ENCODE assay signal across 23 cellular contexts in genomic region chr20:9949563-9949962, GRCh38.
"Had no signal": no experiment of that assay in that cellular context is flagged by ENCODE, and none has a peak within 500 bp of the region (broad histone marks: within the 10 kb centered on the region; RNA-seq: fewer than 3 reads in every experiment).

No MANE protein-coding gene starts in this region.

- H3K36me3 Mint-ChIP-seq: activated naive CD8-positive, alpha-beta T cell; brain; stimulated activated effector memory CD8-positive, alpha-beta T cell treated with anti-CD3 and anti-CD28 coated beads, Interleukin-12 subunit alpha, Interleukin-12 subunit beta, amount 100 ng/mL, for 72 hours had no signal

- H3K4me3 ChIP-seq: colonic mucosa, gastrocnemius medialis, lung, prostate gland, right lobe of liver, smooth muscle cell, thoracic aorta, upper lobe of left lung had no signal

- H3K27ac Mint-ChIP-seq: activated naive CD8-positive, alpha-beta T cell; brain; nephron progenitor cell; stimulated activated effector memory CD8-positive, alpha-beta T cell treated with anti-CD3 and anti-CD28 coated beads, Interleukin-12 subunit alpha, Interleukin-12 subunit beta, amount 100 ng/mL, for 72 hours had no signal

- FAIRE-seq: keratinocyte had no signal

- H3K4me1 Mint-ChIP-seq: nephron progenitor cell; stimulated activated effector memory CD8-positive, alpha-beta T cell treated with anti-CD3 and anti-CD28 coated beads, Interleukin-12 subunit alpha, Interleukin-12 subunit beta, amount 100 ng/mL, for 72 hours had no signal

- H3K4me2 ChIP-seq: smooth muscle cell had no signal

- H3K27me3 ChIP-seq: colonic mucosa, gastrocnemius medialis, right lobe of liver, upper lobe of left lung had no signal

- H3K36me3 ChIP-seq: colonic mucosa, gastrocnemius medialis, prostate gland, right lobe of liver, thoracic aorta, upper lobe of left lung had no signal

- H3K4me3 Mint-ChIP-seq: activated naive CD8-positive, alpha-beta T cell; brain; nephron progenitor cell; stimulated activated effector memory CD8-positive, alpha-beta T cell treated with anti-CD3 and anti-CD28 coated beads, Interleukin-12 subunit alpha, Interleukin-12 subunit beta, amount 100 ng/mL, for 72 hours had no signal

- H3K27ac ChIP-seq: colonic mucosa, gastrocnemius medialis, prostate gland, right lobe of liver, thoracic aorta, upper lobe of left lung had no signal

- H3K9me3 ChIP-seq: colonic mucosa, gastrocnemius medialis, prostate gland, right lobe of liver, thoracic aorta, upper lobe of left lung had no signal

- H3K4me1 ChIP-seq: colonic mucosa, gastrocnemius medialis, prostate gland, right lobe of liver, upper lobe of left lung had no signal

- H3K9me3 Mint-ChIP-seq: nephron progenitor cell; stimulated activated effector memory CD8-positive, alpha-beta T cell treated with anti-CD3 and anti-CD28 coated beads, Interleukin-12 subunit alpha, Interleukin-12 subunit beta, amount 100 ng/mL, for 72 hours had no signal

- DNase-seq: activated CD4-positive, alpha-beta T cell treated with anti-CD3 and anti-CD28 coated beads, Interleukin-2, amount 50 U/mL, for 48 hours; activated gamma-delta T cell; amniotic stem cell; caudate nucleus; colonic mucosa; erythroblast; gastrocnemius medialis; head of caudate nucleus; midbrain; nephron progenitor cell; nucleus accumbens; right lobe of liver; stimulated activated CD4-positive, alpha-beta T cell treated with anti-CD3 and anti-CD28 coated beads, Interleukin-4, amount 100 ng/mL, for 24 hours; SW 1271; upper lobe of left lung had no signal
